In genomic region chr9:112831969-112832368, GRCh38 we compare ENCODE assay signal across 2 cellular contexts.
TF ChIP-seq lines count a peak whose summit lies in the region.

No MANE protein-coding gene starts in this region.

TF ChIP-seq in liver, 16 proteins besides CTCF, POLR2A, EP300 and RAD21 (continued from another document):
- no peak for TF ChIP-seq ATF3 (IDR thresholded peaks at IDR 0.05)
- no peak for TF ChIP-seq SP1 (IDR thresholded peaks at IDR 0.05)
- TF ChIP-seq JUND (IDR thresholded peaks at IDR 0.05), result no peak
- no peak for TF ChIP-seq RXRA (IDR thresholded peaks at IDR 0.05)
- no peak for TF ChIP-seq EGR1 (IDR thresholded peaks at IDR 0.05; ENCODE audit: low read depth in 2 of 2)
- TF ChIP-seq ZBTB33 (IDR thresholded peaks at IDR 0.05), result no peak

TF ChIP-seq in HepG2, 621 proteins besides CTCF, POLR2A, EP300 and RAD21 (continued from another document):
- TF ChIP-seq IKZF4 (CRISPR knock-in tag; IDR thresholded peaks at IDR 0.05; ENCODE audit: borderline replicate concordance, low read depth, not compliant biosample characterization) (no peak), PRDM4 (CRISPR knock-in tag; IDR thresholded peaks at IDR 0.05; ENCODE audit: borderline replicate concordance) (no peak), RAD51 (IDR thresholded peaks at IDR 0.05; ENCODE audit: borderline replicate concordance) (no peak), POGK (CRISPR knock-in tag; conservative IDR thresholded peaks at IDR 0.05) (no peak)
TF ChIP-seq in HepG2: peak in this region for 0.
